Comparison of ENCODE assay signal across 8 cellular contexts in genomic region chr22:23888615-23889401, GRCh38. TPM values are rescaled to one million over a fixed set of nuclear protein-coding genes. Genes with fewer than 3 reads are reported as not detected.
A peak's percentile ranks its signal among the peaks of the same experiment; 100 is the strongest.
DNase-seq lines count a peak whose midpoint lies in the region; ATAC-seq and TF ChIP-seq lines count a peak whose summit lies in the region.

No MANE protein-coding gene starts in this region.

- peak; percentile 11 for ATAC-seq in left lung
- ATAC-seq in HG03280 (IDR thresholded peaks at IDR 0.05; ENCODE audit: unreplicated experiment), result no peak
- no peak for ATAC-seq in GM21515 (IDR thresholded peaks at IDR 0.05; ENCODE audit: unreplicated experiment)

- H3K9me3 ChIP-seq in HUES64 (ENCODE audit: insufficient read depth, low read depth, low read length) (peaks cover 11% of the 10 kb centered on the region; the same call in 1 of the 2 replicates), left lung (no peaks in the 10 kb centered on the region)

- H3K9ac ChIP-seq in HUES64 (ENCODE audit: low read depth, low read length), result 0 out of 2 replicates have a peak overlapping the region, but pooled peaks have one; percentile 21

- peak; percentile 35 for DNase-seq in AG08395 (ENCODE audit: low spot score)
- DNase-seq in brain microvascular endothelial cell, result peak; percentile 10
- no peak for DNase-seq in left lung
- DNase-seq in activated T-cell treated with anti-CD3 and anti-CD28 coated beads, Interleukin-2, amount 50 U/mL, for 48 hours, result no peak
- no peak for DNase-seq in stimulated activated CD4-positive, alpha-beta T cell treated with anti-CD3 and anti-CD28 coated beads, Interleukin-2, amount 100 ng/mL, for 48 hours

- H3K4me3 ChIP-seq in HUES64 (ENCODE audit: low read length) (no peak overlapping the region), brain microvascular endothelial cell (ENCODE audit: low read depth, low read length) (no peak overlapping the region), left lung (no peak overlapping the region)

- in situ Hi-C loops in brain microvascular endothelial cell (cut with HindIII; ENCODE audit: low pct_ligation_motif_present, low sequenced_read_pairs), result no loop called here

- TF ChIP-seq CTCF in brain microvascular endothelial cell (IDR thresholded peaks at IDR 0.05; ENCODE audit: low read depth, low read length, missing control alignments) (peak; percentile 52), left lung (IDR thresholded peaks at IDR 0.05) (no peak)

- no peaks in the 10 kb centered on the region for H3K27me3 ChIP-seq in HUES64 (ENCODE audit: insufficient read depth, low read length)
- H3K27me3 ChIP-seq in brain microvascular endothelial cell (replicated peaks), result no peaks in the 10 kb centered on the region
- H3K27me3 ChIP-seq in left lung, result no peaks in the 10 kb centered on the region

- H3K4me1 ChIP-seq in HUES64 (ENCODE audit: insufficient read depth, low read length) (peaks cover 13% of the 10 kb centered on the region), left lung (peaks cover 0 to 6% of the 10 kb centered on the region in 2 donors)

- WGBS in HUES64, result 78% methylated on average over 11 of the region's 11 CpGs

- intact Hi-C loops in left lung (cut with DNase I), result no loop called here

- H3K27ac ChIP-seq in HUES64 (ENCODE audit: low read depth, low read length) (peak overlapping the region; percentile 49), brain microvascular endothelial cell (peak overlapping the region; percentile 88), left lung (peak overlapping the region in 1 of 2 donors; percentile 36)

- H3K36me3 ChIP-seq in HUES64 (ENCODE audit: insufficient read depth, low read length) (no peaks in the 10 kb centered on the region), brain microvascular endothelial cell (replicated peaks) (no peaks in the 10 kb centered on the region), left lung (no peaks in the 10 kb centered on the region)

RNA-seq across cellular contexts. Expression of gene MIF, which starts 5.4 kb away (rescaled TPM):
- polyA plus RNA-seq in HUES64 (2013, experiment 1 of 2), result 1,003 TPM
- polyA plus RNA-seq in HUES64 (2013, experiment 2 of 2), result 1,057 TPM
- total RNA-seq in left lung, result 100 to 1,000 TPM; 361 to 467 TPM

RNA-seq across cellular contexts. Expression of gene SLC2A11, which starts 31.1 kb away (rescaled TPM):
- polyA plus RNA-seq in HUES64 (2013, experiment 1 of 2), result 10.3 TPM
- 8.8 TPM for polyA plus RNA-seq in HUES64 (2013, experiment 2 of 2)
- total RNA-seq in left lung, result 10 to 100 TPM in 1 of 2 donors, 1 to 10 TPM in 1; 9.9 to 15.4 TPM

RNA-seq across cellular contexts. Expression of gene DERL3, which starts 50.0 kb away (rescaled TPM):
- polyA plus RNA-seq in HUES64 (2013, experiment 1 of 2), result 6.2 TPM
- polyA plus RNA-seq in HUES64 (2013, experiment 2 of 2), result 8.7 TPM
- 1 to 10 TPM; 6.7 to 9.4 TPM for total RNA-seq in left lung

Comparison
In these comparisons a context has a peak if more than half of its experiments do, and no peak if none do; other contexts are left out.
1. DNase-seq: peak in AG08395 (single experiment) and brain microvascular endothelial cell (single experiment); none in left lung (0 of 2), activated T-cell treated with anti-CD3 and anti-CD28 coated beads, Interleukin-2, amount 50 U/mL, for 48 hours (0 of 2) and stimulated activated CD4-positive, alpha-beta T cell treated with anti-CD3 and anti-CD28 coated beads, Interleukin-2, amount 100 ng/mL, for 48 hours (0 of 2).